18 cellular contexts compared by ENCODE assay signal in the genomic region with DNA sequence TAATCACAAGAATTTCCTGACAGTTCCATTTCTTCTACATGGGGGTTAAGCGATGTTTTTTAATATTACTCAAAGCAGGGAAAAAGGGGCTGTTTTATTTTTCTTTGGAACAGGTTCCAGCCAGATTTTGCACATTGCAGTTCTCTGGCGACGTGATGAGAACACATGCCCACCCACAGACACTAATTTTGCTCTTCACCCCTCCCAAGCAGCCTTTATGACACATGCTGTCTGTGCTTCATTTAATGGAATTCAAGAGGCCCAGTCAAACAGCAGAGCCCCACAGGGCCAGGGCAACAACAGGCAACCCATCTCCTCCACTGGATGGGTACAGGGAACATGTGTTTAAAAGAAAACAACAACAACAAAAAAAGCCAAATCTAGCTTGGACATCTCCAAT.
A peak's percentile ranks its signal among the peaks of the same experiment; 100 is the strongest.
DNase-seq lines count a peak whose midpoint lies in the region; ATAC-seq and TF ChIP-seq lines count a peak whose summit lies in the region.
"Had no signal": no experiment of that assay in that cellular context is flagged by ENCODE, and none has a peak within 500 bp of the region (broad histone marks: within the 10 kb centered on the region; RNA-seq: fewer than 3 reads in every experiment).

No MANE protein-coding gene starts in this region.

- H3K4me1 ChIP-seq in naive thymus-derived CD4-positive, alpha-beta T cell (ENCODE audit: control insufficient read depth in 2 of 2, insufficient read depth in 2 of 2, low read length in 2 of 2): no peaks in the 10 kb centered on the region

- H3K4me3 ChIP-seq in AG10803 (ENCODE audit: low read length): no peak overlapping the region
- H3K4me3 ChIP-seq in naive thymus-derived CD4-positive, alpha-beta T cell (ENCODE audit: low read length): no peak overlapping the region
- H3K4me3 ChIP-seq: adrenal gland, mucosa of descending colon had no signal

- DNase-seq in AG10803 (ENCODE audit: low read depth) (peak; percentile 60), EL (peak; percentile 67), mesothelial cell of epicardium (ENCODE audit: low spot score in 2 of 2, unreplicated experiment in 2 of 2) (no peak), DMS 273 treated with DMSO at 0.1 percent for 48 hours (lab: John Stamatoyannopoulos, UW) (no peak)
- no peak for DNase-seq in activated T-helper 2 cell treated with anti-CD3 and anti-CD28 coated beads, Interferon-gamma antibody, Interleukin-2, Interleukin-4, amounts not matched to agents 10 μg/mL and 5 μg/mL and 100 μg/mL, durations not matched to agents 14 hours and 24 hours and 36 hours (ENCODE audit: low spot score)
- no peak for DNase-seq in naive thymus-derived CD4-positive, alpha-beta T cell
- no peak for DNase-seq in stimulated activated CD4-positive, alpha-beta T cell treated with anti-CD3 and anti-CD28 coated beads, Interleukin-15, amount 100 ng/mL, for 24 hours
- DNase-seq: activated CD8-positive, alpha-beta memory T cell treated with anti-CD3 and anti-CD28 coated beads, Interleukin-2, amount 50 U/mL, for 48 hours; CD4-positive, alpha-beta T cell; dermis blood vessel endothelial cell; foreskin keratinocyte; immature natural killer cell; mucosa of descending colon; NCI-H1417; NCI-H526; retina had no signal

- intact Hi-C loops in activated T-helper 2 cell treated with anti-CD3 and anti-CD28 coated beads, Interferon-gamma antibody, Interleukin-2, Interleukin-4, amounts not matched to agents 10 μg/mL and 5 μg/mL and 100 μg/mL, durations not matched to agents 14 hours and 24 hours and 36 hours (cut with micrococcal nuclease): no loop called here
- intact Hi-C loops in naive thymus-derived CD4-positive, alpha-beta T cell (cut with micrococcal nuclease): no loop called here

- H3K4me3 Mint-ChIP-seq in activated T-helper 2 cell treated with anti-CD3 and anti-CD28 coated beads, Interferon-gamma antibody, Interleukin-2, Interleukin-4, amounts not matched to agents 10 μg/mL and 5 μg/mL and 100 μg/mL, durations not matched to agents 14 hours and 24 hours and 36 hours (ENCODE audit: low read depth): no peak overlapping the region
- no peak overlapping the region for H3K4me3 Mint-ChIP-seq in mesothelial cell of epicardium
- peak overlapping the region in 1 of 10 donors; percentile 63 for H3K4me3 Mint-ChIP-seq in naive thymus-derived CD4-positive, alpha-beta T cell
- H3K4me3 Mint-ChIP-seq: CD4-positive, alpha-beta T cell; immature natural killer cell had no signal

- no peaks in the 10 kb centered on the region for H3K27me3 ChIP-seq in naive thymus-derived CD4-positive, alpha-beta T cell (ENCODE audit: control insufficient read depth in 2 of 2, insufficient read depth in 2 of 2, low read length in 2 of 2)
- H3K27me3 ChIP-seq: adrenal gland, foreskin keratinocyte had no signal

- no peak for TF ChIP-seq CTCF in AG10803 (conservative IDR thresholded peaks at IDR 0.05; ENCODE audit: low read length)
- no peak for TF ChIP-seq CTCF in mesothelial cell of epicardium (IDR thresholded peaks at IDR 0.05; ENCODE audit: unreplicated experiment)

- CTCF ChIA-PET in naive thymus-derived CD4-positive, alpha-beta T cell (lab: Charles Lee): no interaction called here

- no peak for ATAC-seq in naive thymus-derived CD4-positive, alpha-beta T cell
- no peak for ATAC-seq in GM19023 (IDR thresholded peaks at IDR 0.05; ENCODE audit: unreplicated experiment)
- ATAC-seq: foreskin keratinocyte, mucosa of descending colon had no signal

- H3K27me3 Mint-ChIP-seq in activated T-helper 2 cell treated with anti-CD3 and anti-CD28 coated beads, Interferon-gamma antibody, Interleukin-2, Interleukin-4, amounts not matched to agents 10 μg/mL and 5 μg/mL and 100 μg/mL, durations not matched to agents 14 hours and 24 hours and 36 hours (ENCODE audit: low read depth): peaks cover 18% of the 10 kb centered on the region
- no peaks in the 10 kb centered on the region for H3K27me3 Mint-ChIP-seq in mesothelial cell of epicardium (ENCODE audit: low read depth)
- no peaks in the 10 kb centered on the region for H3K27me3 Mint-ChIP-seq in naive thymus-derived CD4-positive, alpha-beta T cell
- H3K27me3 Mint-ChIP-seq: CD4-positive, alpha-beta T cell had no signal

- no peaks in the 10 kb centered on the region for H3K36me3 Mint-ChIP-seq in activated T-helper 2 cell treated with anti-CD3 and anti-CD28 coated beads, Interferon-gamma antibody, Interleukin-2, Interleukin-4, amounts not matched to agents 10 μg/mL and 5 μg/mL and 100 μg/mL, durations not matched to agents 14 hours and 24 hours and 36 hours (ENCODE audit: low read depth)
- H3K36me3 Mint-ChIP-seq in mesothelial cell of epicardium: no peaks in the 10 kb centered on the region
- no peaks in the 10 kb centered on the region for H3K36me3 Mint-ChIP-seq in naive thymus-derived CD4-positive, alpha-beta T cell
- H3K36me3 Mint-ChIP-seq: immature natural killer cell had no signal

- H3K9me3 Mint-ChIP-seq in activated T-helper 2 cell treated with anti-CD3 and anti-CD28 coated beads, Interferon-gamma antibody, Interleukin-2, Interleukin-4, amounts not matched to agents 10 μg/mL and 5 μg/mL and 100 μg/mL, durations not matched to agents 14 hours and 24 hours and 36 hours: no peaks in the 10 kb centered on the region
- no peaks in the 10 kb centered on the region for H3K9me3 Mint-ChIP-seq in mesothelial cell of epicardium
- H3K9me3 Mint-ChIP-seq in naive thymus-derived CD4-positive, alpha-beta T cell: no peaks in the 10 kb centered on the region
- H3K9me3 Mint-ChIP-seq: CD4-positive, alpha-beta T cell; immature natural killer cell had no signal

- H3K9me3 ChIP-seq in naive thymus-derived CD4-positive, alpha-beta T cell (ENCODE audit: control insufficient read depth in 2 of 3, low read length in 3 of 3): no peaks in the 10 kb centered on the region
- H3K9me3 ChIP-seq: adrenal gland, mucosa of descending colon had no signal

- POLR2A ChIA-PET in naive thymus-derived CD4-positive, alpha-beta T cell (lab: Charles Lee): no interaction called here

- peaks cover 50% of the 10 kb centered on the region for H3K4me1 Mint-ChIP-seq in activated T-helper 2 cell treated with anti-CD3 and anti-CD28 coated beads, Interferon-gamma antibody, Interleukin-2, Interleukin-4, amounts not matched to agents 10 μg/mL and 5 μg/mL and 100 μg/mL, durations not matched to agents 14 hours and 24 hours and 36 hours (ENCODE audit: low read depth)
- peaks cover 46% of the 10 kb centered on the region for H3K4me1 Mint-ChIP-seq in mesothelial cell of epicardium
- H3K4me1 Mint-ChIP-seq in naive thymus-derived CD4-positive, alpha-beta T cell: peaks cover 0 to 56% (median 0%) of the 10 kb centered on the region in 7 donors

- no peaks in the 10 kb centered on the region for H3K36me3 ChIP-seq in naive thymus-derived CD4-positive, alpha-beta T cell (ENCODE audit: control insufficient read depth in 2 of 3, insufficient read depth in 3 of 3, low read length in 3 of 3)
- H3K36me3 ChIP-seq: adrenal gland had no signal

- H3K27ac ChIP-seq in naive thymus-derived CD4-positive, alpha-beta T cell (ENCODE audit: low read depth, low read length): no peak overlapping the region
- H3K27ac ChIP-seq: adrenal gland, foreskin keratinocyte had no signal

- peak overlapping the region; percentile 59 for H3K27ac Mint-ChIP-seq in activated T-helper 2 cell treated with anti-CD3 and anti-CD28 coated beads, Interferon-gamma antibody, Interleukin-2, Interleukin-4, amounts not matched to agents 10 μg/mL and 5 μg/mL and 100 μg/mL, durations not matched to agents 14 hours and 24 hours and 36 hours
- peak overlapping the region; percentile 43 for H3K27ac Mint-ChIP-seq in mesothelial cell of epicardium
- peak overlapping the region in 2 of 9 donors; percentile 12 to 29 for H3K27ac Mint-ChIP-seq in naive thymus-derived CD4-positive, alpha-beta T cell
- H3K27ac Mint-ChIP-seq: CD4-positive, alpha-beta T cell; immature natural killer cell had no signal

Comparison
In these comparisons a context has a peak if more than half of its experiments do, and no peak if none do; other contexts are left out.
1. DNase-seq: peak in AG10803 (single experiment) and EL (single experiment); none in activated T-helper 2 cell treated with anti-CD3 and anti-CD28 coated beads, Interferon-gamma antibody, Interleukin-2, Interleukin-4, amounts not matched to agents 10 μg/mL and 5 μg/mL and 100 μg/mL, durations not matched to agents 14 hours and 24 hours and 36 hours (single experiment), mesothelial cell of epicardium (0 of 2), naive thymus-derived CD4-positive, alpha-beta T cell (0 of 9), stimulated activated CD4-positive, alpha-beta T cell treated with anti-CD3 and anti-CD28 coated beads, Interleukin-15, amount 100 ng/mL, for 24 hours (single experiment) and DMS 273 treated with DMSO at 0.1 percent for 48 hours (single experiment).